Comparison of ENCODE assay signal across 9 cellular contexts in genomic region chr4:36208884-36209473, GRCh38. TPM values are rescaled to one million over a fixed set of nuclear protein-coding genes. Genes with fewer than 3 reads are reported as not detected.
DNase-seq lines count a peak whose midpoint lies in the region; ATAC-seq lines count a peak whose summit lies in the region.
"Had no signal": no experiment of that assay in that cellular context is flagged by ENCODE, and none has a peak within 500 bp of the region (broad histone marks: within the 10 kb centered on the region; RNA-seq: fewer than 3 reads in every experiment).

No MANE protein-coding gene starts in this region.

- DNase-seq in natural killer cell treated with Interleukin-12 subunit alpha and Interleukin-12 subunit beta and Interleukin-15 and Interleukin-18, amount 100 ng/mL, for 72 hours (ENCODE audit: low spot score) = no peak
- no peak for DNase-seq in mucosa of gallbladder (ENCODE audit: low spot score)
- no peak for DNase-seq in SW480 (ENCODE audit: low spot score)
- DNase-seq in DMS 273 (lab: John Stamatoyannopoulos, UW; ENCODE audit: unreplicated experiment) = no peak
- DNase-seq: H9, spleen had no signal

- peak overlapping the region; percentile 62 for H3K4me3 Mint-ChIP-seq in natural killer cell treated with Interleukin-12 subunit alpha and Interleukin-12 subunit beta and Interleukin-15 and Interleukin-18, amount 100 ng/mL, for 72 hours
- H3K4me3 Mint-ChIP-seq: H9 had no signal

- H3K27me3 Mint-ChIP-seq in natural killer cell treated with Interleukin-12 subunit alpha and Interleukin-12 subunit beta and Interleukin-15 and Interleukin-18, amount 100 ng/mL, for 72 hours = no peaks in the 10 kb centered on the region

- peaks cover 37 to 57% of the 10 kb centered on the region in 2 donors for H3K4me1 Mint-ChIP-seq in natural killer cell treated with Interleukin-12 subunit alpha and Interleukin-12 subunit beta and Interleukin-15 and Interleukin-18, amount 100 ng/mL, for 72 hours (ENCODE audit: low read depth in 2 of 2)

- peak overlapping the region; percentile 71 to 80 for H3K27ac Mint-ChIP-seq in natural killer cell treated with Interleukin-12 subunit alpha and Interleukin-12 subunit beta and Interleukin-15 and Interleukin-18, amount 100 ng/mL, for 72 hours

- ATAC-seq in GM18870 (IDR thresholded peaks at IDR 0.05; ENCODE audit: unreplicated experiment) (peak; percentile 83), GM21737 (IDR thresholded peaks at IDR 0.05; ENCODE audit: unreplicated experiment) (peak; percentile 91), HG03575 (IDR thresholded peaks at IDR 0.05; ENCODE audit: extremely low read depth, insufficient number of reproducible peaks, low FRiP score, unreplicated experiment) (peak; percentile 65)
- peak; percentile 80 to 85 for ATAC-seq in natural killer cell treated with Interleukin-12 subunit alpha and Interleukin-12 subunit beta and Interleukin-15 and Interleukin-18, amount 100 ng/mL, for 72 hours

- peaks cover 38% of the 10 kb centered on the region for H3K36me3 Mint-ChIP-seq in natural killer cell treated with Interleukin-12 subunit alpha and Interleukin-12 subunit beta and Interleukin-15 and Interleukin-18, amount 100 ng/mL, for 72 hours

- H3K9me3 Mint-ChIP-seq in natural killer cell treated with Interleukin-12 subunit alpha and Interleukin-12 subunit beta and Interleukin-15 and Interleukin-18, amount 100 ng/mL, for 72 hours = no peaks in the 10 kb centered on the region
- H3K9me3 Mint-ChIP-seq: H9 had no signal

RNA-seq across cellular contexts. Expression of gene ARAP2, which starts 35.3 kb away (rescaled TPM):
- 100 to 1,000 TPM; 124 to 156 TPM for total RNA-seq in natural killer cell treated with Interleukin-12 subunit alpha and Interleukin-12 subunit beta and Interleukin-15 and Interleukin-18, amount 100 ng/mL, for 72 hours
- total RNA-seq in mucosa of gallbladder = 22.3 TPM
